In genomic region chr2:236642125-236642524, GRCh38 we compare ENCODE assay signal across 13 cellular contexts.
A peak's percentile ranks its signal among the peaks of the same experiment; 100 is the strongest.
DNase-seq lines count a peak whose midpoint lies in the region; ATAC-seq and TF ChIP-seq lines count a peak whose summit lies in the region.
"Had no signal": no experiment of that assay in that cellular context is flagged by ENCODE, and none has a peak within 500 bp of the region (broad histone marks: within the 10 kb centered on the region; RNA-seq: fewer than 3 reads in every experiment).

No MANE protein-coding gene starts in this region.

- TF ChIP-seq CTCF in PC-3 (conservative IDR thresholded peaks at IDR 0.05; ENCODE audit: low read depth, low read length) (no peak), esophagus squamous epithelium (IDR thresholded peaks at IDR 0.05) (no peak), suprapubic skin (IDR thresholded peaks at IDR 0.05) (no peak)

- TF ChIP-seq POLR2A in esophagus squamous epithelium (IDR thresholded peaks at IDR 0.05) (no peak), suprapubic skin (IDR thresholded peaks at IDR 0.05) (no peak)

- H4K20me1 ChIP-seq in PC-3 (ENCODE audit: low read length): no peaks in the 10 kb centered on the region

- DNase-seq in PC-3: no peak
- no peak for DNase-seq in esophagus squamous epithelium (lab: John Stamatoyannopoulos, UW)
- peak in 1 of 2 donors; percentile 74 for DNase-seq in suprapubic skin (ENCODE audit: low spot score in 2 of 2)
- no peak for DNase-seq in stimulated activated CD4-positive, alpha-beta T cell treated with anti-CD3 and anti-CD28 coated beads, Interleukin-4, amount 100 ng/mL, for 24 hours
- no peak for DNase-seq in hepatic stellate cell (ENCODE audit: low spot score)
- DNase-seq in NCI-H1105 (lab: John Stamatoyannopoulos, UW): no peak
- no peak for DNase-seq in UCSD-AML1 (lab: John Stamatoyannopoulos, UW; ENCODE audit: unreplicated experiment)
- DNase-seq: activated T-cell treated with anti-CD3 and anti-CD28 coated beads, Interleukin-2, amount 50 U/mL, for 4 hours; DND-41; NCI-H2029 had no signal

- POLR2A ChIA-PET in PC-3 (lab: Charles Lee; ENCODE audit: unreplicated experiment): no interaction called here

- H3K4me3 ChIP-seq in PC-3 (ENCODE audit: low read length) (no peak overlapping the region), esophagus squamous epithelium (no peak overlapping the region), mesodermal cell (ENCODE audit: extremely low read depth, insufficient read depth, low read length, poor library complexity, severe bottlenecking) (no peak overlapping the region), suprapubic skin (no peak overlapping the region)

- CTCF ChIA-PET in PC-3 (lab: Charles Lee): interaction anchor here (0.8 kb wide), 1 partner anchor 10 kb away, joined by 4 read pairs; no protein-coding TSS in a partner anchor

- no peaks in the 10 kb centered on the region for H3F3A ChIP-seq in PC-3 (ENCODE audit: low read length, unreplicated experiment)

- no TSS peak for BruUV-seq in PC-3 (replicated peaks; lab: Mats Ljungman, UMichigan)

- intact Hi-C loops in PC-3 (cut with micrococcal nuclease) (no loop called here), esophagus squamous epithelium (cut with DNase I) (no loop called here)

- no peak overlapping the region for H3K9ac ChIP-seq in PC-3 (ENCODE audit: low read length)

- 41 to 58% methylated on average over 4 of the region's 4 CpGs for WGBS in esophagus squamous epithelium, 2 donors
- 80 to 100% methylated on average over 1 to 4 of the region's 4 CpGs for WGBS in mesodermal cell (ENCODE audit: insufficient coverage in 2 of 2), 2 experiments
- 29% methylated on average over 4 of the region's 4 CpGs for WGBS in suprapubic skin

- H3K4me1 ChIP-seq in PC-3 (ENCODE audit: insufficient read depth, low read length) (peaks cover 4% of the 10 kb centered on the region; the same call in 1 of the 2 replicates), esophagus squamous epithelium (peaks cover 6 to 14% (median 8%) of the 10 kb centered on the region in 3 donors), mesodermal cell (ENCODE audit: control insufficient read depth, insufficient read depth, low read length, poor library complexity, severe bottlenecking) (peaks cover 12% of the 10 kb centered on the region), suprapubic skin (peaks cover 13% of the 10 kb centered on the region)

- no peaks in the 10 kb centered on the region for H3K9me3 ChIP-seq in PC-3 (ENCODE audit: low read length)
- H3K9me3 ChIP-seq in esophagus squamous epithelium: peaks cover 0 to 9% (median 0%) of the 10 kb centered on the region in 3 donors
- H3K9me3 ChIP-seq in mesodermal cell (ENCODE audit: control insufficient read depth, low read length): peaks cover 21% of the 10 kb centered on the region
- H3K9me3 ChIP-seq in suprapubic skin: no peaks in the 10 kb centered on the region

- no peak for TF ChIP-seq EP300 in suprapubic skin (IDR thresholded peaks at IDR 0.05)

- ATAC-seq in PC-3: no peak
- ATAC-seq: activated CD4-positive, CD25-positive, alpha-beta regulatory T cell treated with anti-CD3 and anti-CD28 coated beads, Interleukin-2, amount 50 U/mL, for 24 hours; activated T-cell treated with anti-CD3 and anti-CD28 coated beads, Interleukin-2, amount 50 U/mL, for 4 hours; natural killer cell treated with Interleukin-12 subunit alpha and Interleukin-12 subunit beta and Interleukin-15 and Interleukin-18, amount 100 ng/mL, for 72 hours had no signal

- H3K79me2 ChIP-seq in PC-3 (ENCODE audit: low read length): no peaks in the 10 kb centered on the region

- H3K36me3 ChIP-seq in PC-3 (ENCODE audit: low read depth, low read length) (no peaks in the 10 kb centered on the region), esophagus squamous epithelium (no peaks in the 10 kb centered on the region), mesodermal cell (ENCODE audit: control insufficient read depth, insufficient read depth, low read length) (no peaks in the 10 kb centered on the region), suprapubic skin (no peaks in the 10 kb centered on the region)

- H3K27me3 ChIP-seq in PC-3 (ENCODE audit: low read length) (no peaks in the 10 kb centered on the region), esophagus squamous epithelium (no peaks in the 10 kb centered on the region), suprapubic skin (peaks cover 7% of the 10 kb centered on the region)

- H3K27ac ChIP-seq in PC-3 (ENCODE audit: low read length): 0 out of 2 replicates have a peak overlapping the region, but pooled peaks have one; percentile 15
- H3K27ac ChIP-seq in esophagus squamous epithelium: peak overlapping the region; percentile 71 to 91 (median 80)
- peak overlapping the region; percentile 76 for H3K27ac ChIP-seq in mesodermal cell (ENCODE audit: low read depth, low read length, severe bottlenecking)
- H3K27ac ChIP-seq in suprapubic skin: peak overlapping the region; percentile 77

- H3K4me2 ChIP-seq in PC-3 (ENCODE audit: low read length): no peak overlapping the region

- no peaks in the 10 kb centered on the region for H3K9me2 ChIP-seq in PC-3 (replicated peaks; ENCODE audit: low read length)

- H2AFZ ChIP-seq in PC-3 (ENCODE audit: low read length): peak overlapping the region; percentile 62; the same call in 1 of the 2 replicates

Comparison
In these comparisons a context has a peak if more than half of its experiments do, and no peak if none do; other contexts are left out.
1. H3K27ac ChIP-seq: peak in every context shown above with its lines; median percentile 80 in esophagus squamous epithelium; 77 in suprapubic skin; 76 in mesodermal cell; 15 in PC-3.